Comparison of ENCODE assay signal across 8 cellular contexts in the genomic region with DNA sequence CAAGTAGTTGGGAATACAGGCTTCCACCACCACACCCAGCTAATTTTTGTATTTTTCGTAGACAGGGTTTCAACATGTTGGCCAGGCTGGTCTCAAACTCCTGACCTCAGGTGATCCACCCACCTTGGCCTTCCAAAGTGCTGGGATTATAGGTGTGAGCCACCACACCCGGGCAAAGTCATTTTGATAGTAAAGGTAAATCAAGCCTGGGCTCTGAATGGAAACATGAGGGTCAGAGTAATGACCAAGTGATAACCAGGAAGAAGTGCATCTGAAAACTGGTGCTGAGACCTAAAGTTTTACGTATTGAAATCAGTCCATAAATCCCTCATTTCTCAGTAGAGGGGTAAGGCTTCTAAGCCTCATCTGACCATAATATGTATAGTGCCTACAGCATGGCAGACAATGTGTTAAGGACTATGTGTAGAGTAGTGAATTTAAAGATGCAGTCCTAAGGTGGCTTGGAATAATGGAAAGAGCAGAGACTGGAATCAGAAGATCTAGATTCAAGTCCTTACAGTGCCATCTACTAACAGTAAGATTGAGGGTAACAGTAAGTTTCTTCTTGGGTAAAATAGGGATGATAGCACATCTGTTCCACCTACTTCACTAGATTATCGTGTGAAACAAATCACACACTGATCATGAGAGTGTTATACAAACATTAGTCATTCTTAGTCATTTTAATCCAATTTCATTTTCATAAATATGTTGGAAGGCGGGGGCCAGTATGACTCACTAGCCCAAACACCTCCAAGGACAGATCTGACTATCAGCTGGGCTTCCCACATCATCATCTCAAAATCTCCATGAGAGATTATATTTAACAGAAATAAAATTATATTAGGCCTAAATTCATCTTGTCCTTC. TPM values are rescaled to one million over a fixed set of nuclear protein-coding genes. Genes with fewer than 3 reads are reported as not detected.
A peak's percentile ranks its signal among the peaks of the same experiment; 100 is the strongest.
DNase-seq lines count a peak whose midpoint lies in the region; ATAC-seq, FAIRE-seq and TF ChIP-seq lines count a peak whose summit lies in the region.

No MANE protein-coding gene starts in this region.

- no peak for TF ChIP-seq EP300 in A549 (IDR thresholded peaks at IDR 0.05)

- peaks cover 26% of the 10 kb centered on the region for H3K4me1 ChIP-seq in A549

- ATAC-seq in A549, result peak; percentile 81 to 82
- ATAC-seq in GM19328 (IDR thresholded peaks at IDR 0.05; ENCODE audit: unreplicated experiment), result peak; percentile 57
- peak; percentile 72 for ATAC-seq in HG03378 (IDR thresholded peaks at IDR 0.05; ENCODE audit: unreplicated experiment)

- FAIRE-seq in A549 (lab: Jason Lieb, UNC), result peak; percentile 51

- CTCF ChIA-PET in A549 (lab: Yijun Ruan, JAX), result interaction anchor here (1.3 to 1.5 kb wide), 2 partner anchors 11 to 200 kb away, joined by 4 read pairs; a partner anchor contains a TSS

- POLR2A ChIA-PET in A549 (lab: Yijun Ruan, JAX), result no interaction called here

- H3K4me3 ChIP-seq in A549, result no peak overlapping the region

- no peak for TF ChIP-seq RAD21 in A549 (conservative IDR thresholded peaks at IDR 0.05 in 1 of 2, IDR thresholded peaks at IDR 0.05 in 1 of 2)

- peak overlapping the region; percentile 30 to 61; a peak in 5 of 6 replicates for H3K27ac ChIP-seq in A549

- H3K9me3 ChIP-seq in A549, result no peaks in the 10 kb centered on the region

- 41% methylated on average over 5 of the region's 5 CpGs for WGBS in A549 (ENCODE audit: missing lambda C conversion rate)

- H3K4me2 ChIP-seq in A549, result peak overlapping the region; percentile 50

- DNase-seq in A549 (ENCODE audit: low read depth in 1 of 2, low spot score in 1 of 2) (peak; percentile 59 to 66), fibroblast of peridontal ligament (ENCODE audit: extremely low read depth) (peak; percentile 88), mesenteric fat pad (ENCODE audit: low spot score) (no peak), NCI-H446 (lab: John Stamatoyannopoulos, UW) (no peak)
- DNase-seq in activated CD8-positive, alpha-beta memory T cell treated with anti-CD3 and anti-CD28 coated beads for 48 hours (ENCODE audit: low read depth in 2 of 3, low spot score in 2 of 3), result peak in 2 of 3 experiments; percentile 17 to 25
- DNase-seq in stimulated activated CD4-positive, alpha-beta T cell treated with anti-CD3 and anti-CD28 coated beads, Interleukin-4, amount 100 ng/mL, for 24 hours, result peak; percentile 81

- TF ChIP-seq POLR2A in A549 (IDR thresholded peaks at IDR 0.05; ENCODE audit: low read length), result no peak

- no peak for TF ChIP-seq CTCF in A549 (IDR thresholded peaks at IDR 0.05)

TF ChIP-seq in A549, 52 proteins besides CTCF, POLR2A, EP300 and RAD21:
- peak; percentile 87 for TF ChIP-seq JUNB (IDR thresholded peaks at IDR 0.05)
- TF ChIP-seq, protein P1, sequence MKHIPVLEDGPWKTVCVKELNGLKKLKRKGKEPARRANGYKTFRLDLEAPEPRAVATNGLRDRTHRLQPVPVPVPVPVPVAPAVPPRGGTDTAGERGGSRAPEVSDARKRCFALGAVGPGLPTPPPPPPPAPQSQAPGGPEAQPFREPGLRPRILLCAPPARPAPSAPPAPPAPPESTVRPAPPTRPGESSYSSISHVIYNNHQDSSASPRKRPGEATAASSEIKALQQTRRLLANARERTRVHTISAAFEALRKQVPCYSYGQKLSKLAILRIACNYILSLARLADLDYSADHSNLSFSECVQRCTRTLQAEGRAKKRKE (CRISPR knock-in tag; IDR thresholded peaks at IDR 0.05; ENCODE audit: low read depth), result 0 out of 2 replicates have a peak, but pooled peaks have one; percentile 10
- TF ChIP-seq GATA3 (IDR thresholded peaks at IDR 0.05; ENCODE audit: borderline replicate concordance), result peak; percentile 51; the same call in 1 of the 2 replicates
- no peak for TF ChIP-seq CHD2 (IDR thresholded peaks at IDR 0.05; ENCODE audit: low read length, partially characterized antibody)
- TF ChIP-seq RARB (CRISPR knock-in tag; IDR thresholded peaks at IDR 0.05), result no peak
- peak; percentile 78 for TF ChIP-seq FOSL2 (IDR thresholded peaks at IDR 0.05)
- peak; percentile 93 for TF ChIP-seq FOSL2 (CRISPR knock-in tag; IDR thresholded peaks at IDR 0.05)
- no peak for TF ChIP-seq KDM1A (IDR thresholded peaks at IDR 0.05; ENCODE audit: low read depth)
- TF ChIP-seq, protein P2, sequence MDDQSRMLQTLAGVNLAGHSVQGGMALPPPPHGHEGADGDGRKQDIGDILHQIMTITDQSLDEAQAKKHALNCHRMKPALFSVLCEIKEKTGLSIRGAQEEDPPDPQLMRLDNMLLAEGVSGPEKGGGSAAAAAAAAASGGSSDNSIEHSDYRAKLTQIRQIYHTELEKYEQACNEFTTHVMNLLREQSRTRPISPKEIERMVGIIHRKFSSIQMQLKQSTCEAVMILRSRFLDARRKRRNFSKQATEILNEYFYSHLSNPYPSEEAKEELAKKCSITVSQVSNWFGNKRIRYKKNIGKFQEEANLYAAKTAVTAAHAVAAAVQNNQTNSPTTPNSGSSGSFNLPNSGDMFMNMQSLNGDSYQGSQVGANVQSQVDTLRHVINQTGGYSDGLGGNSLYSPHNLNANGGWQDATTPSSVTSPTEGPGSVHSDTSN (IDR thresholded peaks at IDR 0.05), result no peak

RNA-seq across cellular contexts. Expression of a gene that starts 11.2 kb away (rescaled TPM):
- polyA plus RNA-seq in A549 (2011; rRNA removed) (18.7 and 20.0 TPM in 2 replicates), A549 (2017; fragmentation: RNase III; extraction: RNeasy Plus Mini Kit Qiagen cat#74134 plus additional on column Dnase treatment) (28.8 to 32.9 TPM (median 30.8 TPM) in 3 replicates)
- 14.5 TPM in 2 replicates for polyA plus RNA-seq in A549 (2012; cell fraction: cytosol; rRNA removed)
- polyA plus RNA-seq in A549 (2012; cell fraction: nucleus; rRNA removed), result 15.9 and 35.3 TPM in 2 replicates
- 9.1 and 11.1 TPM in 2 replicates for polyA minus RNA-seq in A549 (2011; rRNA and poly(A)+ RNA removed)
- 52.6 TPM for total RNA-seq in mesenteric fat pad

RNA-seq across cellular contexts. Expression of a gene that starts 38.8 kb away (rescaled TPM):
- 4.4 and 4.7 TPM in 2 replicates for polyA plus RNA-seq in A549 (2011; rRNA removed)
- 0.90 and 1.3 TPM in 2 replicates for polyA plus RNA-seq in A549 (2012; cell fraction: cytosol; rRNA removed)
- 0.50 and 1.1 TPM in 2 replicates for polyA plus RNA-seq in A549 (2012; cell fraction: nucleus; rRNA removed)
- 4.2 to 6.6 TPM (median 5.1 TPM) in 3 replicates for polyA plus RNA-seq in A549 (2017; fragmentation: RNase III; extraction: RNeasy Plus Mini Kit Qiagen cat#74134 plus additional on column Dnase treatment)
- 3.3 and 4.2 TPM in 2 replicates for polyA minus RNA-seq in A549 (2011; rRNA and poly(A)+ RNA removed)
- total RNA-seq in mesenteric fat pad, result 3.6 TPM

Comparison
In these comparisons a context has a peak if more than half of its experiments do, and no peak if none do; other contexts are left out.
1. DNase-seq: peak in A549 (2 of 2), activated CD8-positive, alpha-beta memory T cell treated with anti-CD3 and anti-CD28 coated beads for 48 hours (2 of 3), fibroblast of peridontal ligament (single experiment) and stimulated activated CD4-positive, alpha-beta T cell treated with anti-CD3 and anti-CD28 coated beads, Interleukin-4, amount 100 ng/mL, for 24 hours (single experiment); none in mesenteric fat pad (single experiment) and NCI-H446 (0 of 2).
2. Peak in every context shown above with its lines, with median percentiles within 50 percentile points of each other: ATAC-seq.